Comparison of ENCODE assay signal across 8 cellular contexts in the genomic region with DNA sequence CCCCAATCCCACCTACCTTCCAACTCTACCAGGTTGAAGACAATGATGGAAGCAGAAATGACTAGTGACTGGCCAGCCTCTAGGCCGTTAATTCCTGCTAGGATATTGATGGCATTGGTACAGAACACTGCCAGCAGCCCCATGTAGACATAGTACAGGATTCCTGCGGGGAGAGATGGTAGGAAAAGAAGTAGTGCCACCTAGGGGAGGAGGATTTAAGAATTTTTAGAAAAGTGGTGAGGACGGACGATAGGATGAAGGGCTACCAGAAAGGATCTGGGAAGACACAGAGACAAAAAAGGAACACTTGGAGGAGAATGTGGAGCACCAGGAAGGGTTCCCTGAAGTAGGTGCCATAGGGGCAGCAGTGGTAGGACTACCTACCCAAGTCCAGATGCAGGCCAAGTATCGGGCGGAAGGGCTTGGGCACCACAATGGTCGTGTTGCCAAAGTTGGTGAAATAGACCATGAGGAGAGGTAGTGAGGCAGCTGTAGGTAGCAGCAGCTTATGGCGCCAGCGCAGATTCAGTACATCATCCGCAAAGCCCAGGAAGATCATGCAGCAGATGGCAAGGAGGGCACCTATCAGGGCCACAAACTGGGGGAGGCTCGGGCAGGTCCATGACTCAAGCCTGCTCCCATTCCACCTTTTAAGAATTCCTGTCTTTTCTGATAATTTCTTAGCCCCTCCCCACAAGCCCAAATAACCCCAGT. TPM values are rescaled to one million over a fixed set of nuclear protein-coding genes. Genes with fewer than 3 reads are reported as not detected.
DNase-seq lines count a peak whose midpoint lies in the region; ATAC-seq, FAIRE-seq and TF ChIP-seq lines count a peak whose summit lies in the region.

No MANE protein-coding gene starts in this region.

- no peak overlapping the region for H3K27ac ChIP-seq in CD4-positive, alpha-beta T cell (ENCODE audit: low read depth, low read length)
- H3K27ac ChIP-seq in RWPE1 (peak overlapping the region; percentile 97), endothelial cell of umbilical vein (ENCODE audit: insufficient read depth, low read depth, low read length) (no peak overlapping the region)

- H3K4me1 Mint-ChIP-seq in CD4-positive, alpha-beta T cell (ENCODE audit: low read depth): peaks cover 57% of the 10 kb centered on the region
- H3K4me1 Mint-ChIP-seq in osteocyte (ENCODE audit: unreplicated experiment): peaks cover 37% of the 10 kb centered on the region

- no peaks in the 10 kb centered on the region for H3K27me3 Mint-ChIP-seq in CD4-positive, alpha-beta T cell
- no peaks in the 10 kb centered on the region for H3K27me3 Mint-ChIP-seq in osteocyte (ENCODE audit: unreplicated experiment)

- no peak overlapping the region for H2AFZ ChIP-seq in endothelial cell of umbilical vein (ENCODE audit: low read depth, low read length)

- H3K36me3 ChIP-seq in endothelial cell of umbilical vein (ENCODE audit: control insufficient read depth in 2 of 2, extremely low read depth in 1 of 2, insufficient read depth in 2 of 2, low read length in 2 of 2): peaks cover 7 to 19% of the 10 kb centered on the region in 2 experiments

- H3K4me3 Mint-ChIP-seq in CD4-positive, alpha-beta T cell: peak overlapping the region; percentile 95
- peak overlapping the region; percentile 97 for H3K4me3 Mint-ChIP-seq in osteocyte (ENCODE audit: unreplicated experiment)

- peak overlapping the region; percentile 97 for H3K27ac Mint-ChIP-seq in CD4-positive, alpha-beta T cell
- H3K27ac Mint-ChIP-seq in osteocyte (ENCODE audit: unreplicated experiment): peak overlapping the region; percentile 100

- dilution Hi-C loops in endothelial cell of umbilical vein (cut with MboI; ENCODE audit: extremely low pct_ligation_motif_present, low sequenced_read_pairs): no loop called here

- no TSS peak for BruUV-seq in endothelial cell of umbilical vein (replicated peaks; lab: Mats Ljungman, UMichigan)

- POLR2A ChIA-PET in CD4-positive, alpha-beta T cell (lab: Charles Lee): interaction anchor here (1.1 kb wide), 1 partner anchor 33 kb away, joined by 4 read pairs; a partner anchor contains a TSS
- POLR2A ChIA-PET in RWPE1 (lab: Yijun Ruan, JAX; ENCODE audit: low non-redundant PET): no interaction called here
- POLR2A ChIA-PET in endothelial cell of umbilical vein (lab: Charles Lee): no interaction called here

- intact Hi-C loops in CD4-positive, alpha-beta T cell (cut with DNase I, micrococcal nuclease): loop anchor here (2.0 to 10.0 kb wide), 5 partner anchors 16 to 526 kb away; a partner anchor contains a TSS
- intact Hi-C loops in endothelial cell of umbilical vein (cut with micrococcal nuclease): loop anchor here (2.0 kb wide), 1 partner anchor 44 kb away; no protein-coding TSS in a partner anchor

- no peaks in the 10 kb centered on the region for H3K27me3 ChIP-seq in CD4-positive, alpha-beta T cell (ENCODE audit: control insufficient read depth, insufficient read depth, low read length)
- H3K27me3 ChIP-seq in endothelial cell of umbilical vein (ENCODE audit: control insufficient read depth in 2 of 2, insufficient read depth in 2 of 2, low read length in 2 of 2): no peaks in the 10 kb centered on the region

- DNase-seq in CD4-positive, alpha-beta T cell: no peak
- peak; percentile 42 for DNase-seq in H4 (ENCODE audit: low spot score)
- no peak for DNase-seq in RWPE1 (ENCODE audit: low spot score)
- DNase-seq in endothelial cell of umbilical vein (ENCODE audit: low read depth, low spot score): peak; percentile 50
- DNase-seq in osteocyte (ENCODE audit: extremely low spot score, unreplicated experiment): no peak
- DNase-seq in putamen (ENCODE audit: low spot score): no peak
- DNase-seq in SKM-1 (lab: John Stamatoyannopoulos, UW; ENCODE audit: unreplicated experiment): no peak

- peaks cover 49% of the 10 kb centered on the region for H3K36me3 Mint-ChIP-seq in CD4-positive, alpha-beta T cell (ENCODE audit: low read depth)
- H3K36me3 Mint-ChIP-seq in osteocyte (ENCODE audit: unreplicated experiment): peaks cover 19% of the 10 kb centered on the region

- no peaks in the 10 kb centered on the region for H3K9me3 ChIP-seq in CD4-positive, alpha-beta T cell (ENCODE audit: control insufficient read depth, low read length)
- H3K9me3 ChIP-seq in endothelial cell of umbilical vein (replicated peaks; ENCODE audit: control insufficient read depth, insufficient read depth, low read length): no peaks in the 10 kb centered on the region

- peak overlapping the region; percentile 91 for H3K4me2 ChIP-seq in endothelial cell of umbilical vein (ENCODE audit: insufficient read depth, low read length)

- peaks cover 15% of the 10 kb centered on the region for H3K79me2 ChIP-seq in endothelial cell of umbilical vein (ENCODE audit: control insufficient read depth, insufficient read depth, low read length)

- CTCF ChIA-PET in CD4-positive, alpha-beta T cell (lab: Charles Lee): interaction anchor here (0.7 kb wide), 1 partner anchor 11 kb away, joined by 3 read pairs; no protein-coding TSS in a partner anchor
- CTCF ChIA-PET in RWPE1 (lab: Yijun Ruan, JAX): no interaction called here
- CTCF ChIA-PET in endothelial cell of umbilical vein (lab: Charles Lee): no interaction called here

- H3K4me1 ChIP-seq in endothelial cell of umbilical vein (ENCODE audit: control insufficient read depth, extremely low read depth, insufficient read depth, low read length): peaks cover 23% of the 10 kb centered on the region

- H3K9ac ChIP-seq in endothelial cell of umbilical vein (replicated peaks; ENCODE audit: extremely low read depth, insufficient read depth, low read length): peak overlapping the region; percentile 89

- ATAC-seq in CD4-positive, alpha-beta T cell (ENCODE audit: poor library complexity): no peak
- no peak for ATAC-seq in GM21360 (IDR thresholded peaks at IDR 0.05; ENCODE audit: unreplicated experiment)

- no peaks in the 10 kb centered on the region for H4K20me1 ChIP-seq in endothelial cell of umbilical vein (replicated peaks; ENCODE audit: control insufficient read depth, extremely low read depth, insufficient read depth, low read length)

- H3K9me3 Mint-ChIP-seq in CD4-positive, alpha-beta T cell: no peaks in the 10 kb centered on the region
- no peaks in the 10 kb centered on the region for H3K9me3 Mint-ChIP-seq in osteocyte (ENCODE audit: unreplicated experiment)

- TF ChIP-seq POLR2A in endothelial cell of umbilical vein (IDR thresholded peaks at IDR 0.05; ENCODE audit: low read depth, low read length): no peak

- TF ChIP-seq CTCF in CD4-positive, alpha-beta T cell (IDR thresholded peaks at IDR 0.05): peak; percentile 27
- TF ChIP-seq CTCF in RWPE1 (conservative IDR thresholded peaks at IDR 0.05; ENCODE audit: low read depth) (peak; percentile 70), endothelial cell of umbilical vein (IDR thresholded peaks at IDR 0.05; ENCODE audit: extremely low read depth in 1 of 2, insufficient read depth in 1 of 2, low read depth in 1 of 2, low read length in 2 of 2) (peak in 1 of 2 donors; percentile 48), osteocyte (IDR thresholded peaks at IDR 0.05) (peak; percentile 60)

- H3K9me1 ChIP-seq in endothelial cell of umbilical vein (replicated peaks; ENCODE audit: control insufficient read depth, extremely low read depth, insufficient read depth, low read length): no peaks in the 10 kb centered on the region

- peak overlapping the region; percentile 81 to 97 (median 86) for H3K4me3 ChIP-seq in endothelial cell of umbilical vein (replicated peaks in 1 of 3; ENCODE audit: insufficient read depth in 1 of 3, low read depth in 1 of 3, low read length in 3 of 3)

- peak; percentile 64 for FAIRE-seq in endothelial cell of umbilical vein (lab: Jason Lieb, UNC)

RNA-seq across cellular contexts. Expression of a gene that starts 1.2 kb away (rescaled TPM):
- 10 to 100 TPM in 1 of 2 experiments, 1 to 10 TPM in 1; 9.5 to 11.7 TPM for total RNA-seq in CD4-positive, alpha-beta T cell
- total RNA-seq in H4 (2014; rRNA removed; shearing (Covaris generic)): 25.0 and 43.7 TPM in 2 replicates
- total RNA-seq in endothelial cell of umbilical vein: 48.4 and 62.0 TPM in 2 replicates
- 203 and 212 TPM in 2 replicates for polyA plus RNA-seq in endothelial cell of umbilical vein
- 61.5 and 62.3 TPM in 2 replicates for polyA plus RNA-seq in endothelial cell of umbilical vein (2011; cell fraction: cytosol; rRNA removed)
- polyA plus RNA-seq in endothelial cell of umbilical vein (2011; cell fraction: nucleus; rRNA removed): 193 and 217 TPM in 2 replicates
- polyA plus RNA-seq in endothelial cell of umbilical vein (2012): 48.5 and 55.0 TPM in 2 replicates
- 139 and 143 TPM in 2 replicates for polyA minus RNA-seq in endothelial cell of umbilical vein
- polyA minus RNA-seq in endothelial cell of umbilical vein (2011; cell fraction: cytosol; rRNA and poly(A)+ RNA removed): 26.4 TPM
- 47.7 and 59.0 TPM in 2 replicates for polyA minus RNA-seq in endothelial cell of umbilical vein (2011; cell fraction: nucleus; rRNA and poly(A)+ RNA removed)
- 44.4 and 45.2 TPM in 2 replicates for total RNA-seq in osteocyte

RNA-seq across cellular contexts. Expression of a gene that starts 6.7 kb away (rescaled TPM):
- 10 to 100 TPM; 16.0 to 16.2 TPM for total RNA-seq in CD4-positive, alpha-beta T cell
- 2.3 and 5.1 TPM in 2 replicates for total RNA-seq in H4 (2014; rRNA removed; shearing (Covaris generic))
- total RNA-seq in endothelial cell of umbilical vein (10.4 and 10.5 TPM in 2 replicates), osteocyte (10.9 and 11.7 TPM in 2 replicates)
- 9.1 and 10.2 TPM in 2 replicates for polyA plus RNA-seq in endothelial cell of umbilical vein
- polyA plus RNA-seq in endothelial cell of umbilical vein (2011; cell fraction: cytosol; rRNA removed): 5.2 and 7.3 TPM in 2 replicates
- 14.9 and 16.1 TPM in 2 replicates for polyA plus RNA-seq in endothelial cell of umbilical vein (2011; cell fraction: nucleus; rRNA removed)
- 6.6 and 7.6 TPM in 2 replicates for polyA plus RNA-seq in endothelial cell of umbilical vein (2012)
- polyA minus RNA-seq in endothelial cell of umbilical vein: 16.0 and 17.0 TPM in 2 replicates
- 6.7 TPM for polyA minus RNA-seq in endothelial cell of umbilical vein (2011; cell fraction: cytosol; rRNA and poly(A)+ RNA removed)
- 9.4 and 14.3 TPM in 2 replicates for polyA minus RNA-seq in endothelial cell of umbilical vein (2011; cell fraction: nucleus; rRNA and poly(A)+ RNA removed)

RNA-seq across cellular contexts. Expression of a gene that starts 15.7 kb away (rescaled TPM):
- 1 to 10 TPM; 3.4 to 4.1 TPM for total RNA-seq in CD4-positive, alpha-beta T cell
- total RNA-seq in H4 (2014; rRNA removed; shearing (Covaris generic)): 6.2 and 16.4 TPM in 2 replicates
- total RNA-seq in endothelial cell of umbilical vein (13.5 and 16.1 TPM in 2 replicates), osteocyte (15.7 and 18.6 TPM in 2 replicates)
- polyA plus RNA-seq in endothelial cell of umbilical vein: 23.9 and 24.8 TPM in 2 replicates
- polyA plus RNA-seq in endothelial cell of umbilical vein (2011; cell fraction: cytosol; rRNA removed): 26.5 and 26.8 TPM in 2 replicates
- 32.3 and 32.4 TPM in 2 replicates for polyA plus RNA-seq in endothelial cell of umbilical vein (2011; cell fraction: nucleus; rRNA removed)
- 19.0 and 21.7 TPM in 2 replicates for polyA plus RNA-seq in endothelial cell of umbilical vein (2012)
- polyA minus RNA-seq in endothelial cell of umbilical vein: 17.8 and 18.6 TPM in 2 replicates
- polyA minus RNA-seq in endothelial cell of umbilical vein (2011; cell fraction: cytosol; rRNA and poly(A)+ RNA removed): 31.5 TPM
- 7.9 and 8.6 TPM in 2 replicates for polyA minus RNA-seq in endothelial cell of umbilical vein (2011; cell fraction: nucleus; rRNA and poly(A)+ RNA removed)

RNA-seq across cellular contexts. Expression of a gene that starts 21.0 kb away (rescaled TPM):
- 10 to 100 TPM; 17.6 to 20.5 TPM for total RNA-seq in CD4-positive, alpha-beta T cell
- 6.1 and 7.2 TPM in 2 replicates for total RNA-seq in H4 (2014; rRNA removed; shearing (Covaris generic))
- total RNA-seq in endothelial cell of umbilical vein (32.6 and 33.4 TPM in 2 replicates), osteocyte (26.1 and 27.6 TPM in 2 replicates)
- 30.8 and 34.6 TPM in 2 replicates for polyA plus RNA-seq in endothelial cell of umbilical vein
- polyA plus RNA-seq in endothelial cell of umbilical vein (2011; cell fraction: cytosol; rRNA removed): 21.0 and 21.9 TPM in 2 replicates
- polyA plus RNA-seq in endothelial cell of umbilical vein (2011; cell fraction: nucleus; rRNA removed): 102 and 113 TPM in 2 replicates
- polyA plus RNA-seq in endothelial cell of umbilical vein (2012): 11.6 and 15.8 TPM in 2 replicates
- polyA minus RNA-seq in endothelial cell of umbilical vein: 39.0 and 42.6 TPM in 2 replicates
- 13.6 TPM for polyA minus RNA-seq in endothelial cell of umbilical vein (2011; cell fraction: cytosol; rRNA and poly(A)+ RNA removed)
- 33.2 and 47.0 TPM in 2 replicates for polyA minus RNA-seq in endothelial cell of umbilical vein (2011; cell fraction: nucleus; rRNA and poly(A)+ RNA removed)

RNA-seq across cellular contexts. Expression of a gene that starts 32.8 kb away (rescaled TPM):
- 10 to 100 TPM; 76.4 to 84.3 TPM for total RNA-seq in CD4-positive, alpha-beta T cell
- total RNA-seq in H4 (2014; rRNA removed; shearing (Covaris generic)): 13.8 and 19.2 TPM in 2 replicates
- total RNA-seq in endothelial cell of umbilical vein (27.0 and 31.0 TPM in 2 replicates), osteocyte (42.6 and 45.9 TPM in 2 replicates)
- 25.4 and 26.4 TPM in 2 replicates for polyA plus RNA-seq in endothelial cell of umbilical vein
- 20.2 and 20.7 TPM in 2 replicates for polyA plus RNA-seq in endothelial cell of umbilical vein (2011; cell fraction: cytosol; rRNA removed)
- 55.8 and 72.8 TPM in 2 replicates for polyA plus RNA-seq in endothelial cell of umbilical vein (2011; cell fraction: nucleus; rRNA removed)
- 31.0 and 34.4 TPM in 2 replicates for polyA plus RNA-seq in endothelial cell of umbilical vein (2012)
- polyA minus RNA-seq in endothelial cell of umbilical vein: 30.4 and 39.4 TPM in 2 replicates
- 10.0 TPM for polyA minus RNA-seq in endothelial cell of umbilical vein (2011; cell fraction: cytosol; rRNA and poly(A)+ RNA removed)
- polyA minus RNA-seq in endothelial cell of umbilical vein (2011; cell fraction: nucleus; rRNA and poly(A)+ RNA removed): 28.3 and 30.2 TPM in 2 replicates

Comparison
In these comparisons a context has a peak if more than half of its experiments do, and no peak if none do; other contexts are left out.
1. DNase-seq: peak in H4 (single experiment) and endothelial cell of umbilical vein (single experiment); none in CD4-positive, alpha-beta T cell (0 of 10), RWPE1 (single experiment), osteocyte (single experiment), putamen (single experiment) and SKM-1 (single experiment).